In genomic region chr5:109192027-109192426, GRCh38 we compare ENCODE assay signal across 1 cellular context.
TF ChIP-seq lines count a peak whose summit lies in the region.

No MANE protein-coding gene starts in this region.

TF ChIP-seq in GM23338, 12 proteins besides CTCF, POLR2A, EP300 and RAD21 (continued from another document):
- TF ChIP-seq REST (IDR thresholded peaks at IDR 0.05; ENCODE audit: unreplicated experiment) (no peak), ZNF331 (CRISPR knock-in tag; IDR thresholded peaks at IDR 0.05; ENCODE audit: low read depth) (no peak), ZNF114 (CRISPR knock-in tag; IDR thresholded peaks at IDR 0.05) (no peak), CREB1 (CRISPR knock-in tag; IDR thresholded peaks at IDR 0.05; ENCODE audit: low read depth) (no peak), STAT1 (IDR thresholded peaks at IDR 0.05; ENCODE audit: unreplicated experiment) (no peak), EZH2phosphoT487 (IDR thresholded peaks at IDR 0.05; ENCODE audit: unreplicated experiment) (no peak), JUNB (IDR thresholded peaks at IDR 0.05; ENCODE audit: unreplicated experiment) (no peak), ETS1 (IDR thresholded peaks at IDR 0.05) (no peak), POLR2AphosphoS5 (IDR thresholded peaks at IDR 0.05; ENCODE audit: low read depth) (no peak)
